ENCODE assay signal across 8 cellular contexts in the genomic region with DNA sequence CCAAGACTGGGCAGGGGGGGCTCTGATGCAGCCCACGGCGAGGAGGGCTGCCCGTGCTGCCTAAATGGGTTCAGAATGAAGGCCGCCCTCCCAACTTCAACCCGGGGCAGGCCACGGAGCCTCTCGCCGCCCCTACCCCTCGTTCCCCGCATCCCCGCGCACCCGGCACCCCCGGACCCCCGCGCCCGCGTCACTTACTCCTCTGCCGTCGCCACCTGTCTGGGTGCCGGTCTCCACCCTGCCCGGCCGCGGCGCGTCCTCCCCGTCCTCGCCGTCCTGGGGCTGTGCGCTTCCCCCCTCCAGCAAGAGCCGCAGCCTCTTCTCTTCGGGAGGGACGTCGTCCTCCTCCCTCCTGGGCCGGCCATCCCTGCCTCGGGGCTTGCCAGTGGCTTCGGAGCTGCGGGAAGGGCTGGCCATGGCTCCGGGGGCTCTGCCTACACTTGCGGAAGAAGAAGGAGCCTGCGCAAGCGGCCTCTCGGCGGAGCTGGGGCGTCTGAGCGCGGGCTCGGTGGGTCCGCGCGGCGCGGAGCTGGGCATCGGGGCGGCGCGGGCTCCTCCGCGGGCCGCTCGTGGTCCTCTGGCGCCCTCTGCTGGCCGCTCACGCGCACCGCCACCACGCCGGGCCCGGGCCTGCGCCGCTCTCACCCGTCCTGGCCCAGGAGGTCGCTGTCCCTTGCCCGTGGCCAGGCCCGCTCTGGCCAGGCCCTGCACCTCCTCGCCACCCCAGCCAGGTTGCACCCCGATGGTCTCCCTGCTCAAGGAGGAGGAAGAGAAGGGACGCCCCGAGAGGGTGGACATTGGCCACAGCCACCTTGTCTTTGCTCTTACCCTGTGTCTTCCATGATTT. TPM values are rescaled to one million over a fixed set of nuclear protein-coding genes. Genes with fewer than 3 reads are reported as not detected.
DNase-seq lines count a peak whose midpoint lies in the region; ATAC-seq and TF ChIP-seq lines count a peak whose summit lies in the region.
"Not testable (repeated sequence)": the region's sequence is repeated elsewhere in the genome, so short reads cannot be mapped to it uniquely, and the experiment has no call there.

No MANE protein-coding gene starts in this region.

- H3K23ac ChIP-seq in neuronal stem cell (ENCODE audit: low read depth, low read length, poor library complexity) = peak overlapping the region; percentile 12

- peak; percentile 38 to 66 (median 43) for DNase-seq in CD4-positive, CD25-positive, alpha-beta regulatory T cell
- peak; percentile 6 for DNase-seq in HCEC 1CT
- peak; percentile 38 for DNase-seq in NCI-H460 (ENCODE audit: extremely low read depth, low read depth)
- DNase-seq in activated CD4-positive, alpha-beta T cell treated with anti-CD3 and anti-CD28 coated beads for 1 hour = peak; percentile 56
- DNase-seq in astrocyte of the hippocampus (ENCODE audit: low read depth, low spot score) = peak; percentile 67
- DNase-seq in left ventricle myocardium inferior = peak; percentile 68
- DNase-seq in neuronal stem cell (ENCODE audit: low spot score) = peak; percentile 42
- peak; percentile 84 for DNase-seq in stimulated activated CD8-positive, alpha-beta memory T cell treated with anti-CD3 and anti-CD28 coated beads, Interleukin-4, amount 100 ng/mL, for 48 hours

- H4K91ac ChIP-seq in neuronal stem cell (ENCODE audit: low read depth, low read length, poor library complexity) = not testable (repeated sequence)

- H4K8ac ChIP-seq in neuronal stem cell (ENCODE audit: low read depth, low read length) = peak overlapping the region; percentile 65

- peak overlapping the region; percentile 62 for H3K4me2 ChIP-seq in neuronal stem cell (ENCODE audit: insufficient read depth, low read length, poor library complexity, severe bottlenecking)

- H3K4me1 Mint-ChIP-seq in CD4-positive, CD25-positive, alpha-beta regulatory T cell = not testable (repeated sequence)

- TF ChIP-seq CTCF in left ventricle myocardium inferior (IDR thresholded peaks at IDR 0.05; ENCODE audit: borderline replicate concordance) = peak; percentile 80

- H3K4me3 Mint-ChIP-seq in CD4-positive, CD25-positive, alpha-beta regulatory T cell = peak overlapping the region in 2 of 4 donors; percentile 41 to 46

- H2BK120ac ChIP-seq in neuronal stem cell (ENCODE audit: low read depth, low read length) = not testable (repeated sequence)

- H3K79me1 ChIP-seq in neuronal stem cell (ENCODE audit: low read depth, low read length) = not testable (repeated sequence)

- H3K9me3 Mint-ChIP-seq in CD4-positive, CD25-positive, alpha-beta regulatory T cell = not testable (repeated sequence)

- peak overlapping the region; percentile 71 for H3K18ac ChIP-seq in neuronal stem cell (ENCODE audit: low read length)

- not testable (repeated sequence) for H2AK5ac ChIP-seq in neuronal stem cell (ENCODE audit: low read depth, low read length)

- H3K27ac ChIP-seq in CD4-positive, CD25-positive, alpha-beta regulatory T cell (ENCODE audit: insufficient read depth, low read length, poor library complexity, severe bottlenecking); left ventricle myocardium inferior (replicated peaks); neuronal stem cell (replicated peaks; ENCODE audit: low read length): not testable (repeated sequence)

- not testable (repeated sequence) for H2BK12ac ChIP-seq in neuronal stem cell (ENCODE audit: low read length)

- H3K36me3 ChIP-seq in CD4-positive, CD25-positive, alpha-beta regulatory T cell (ENCODE audit: control insufficient read depth, insufficient read depth, low read length); left ventricle myocardium inferior; neuronal stem cell (replicated peaks in 1 of 2; ENCODE audit: control insufficient read depth in 2 of 2, insufficient read depth in 2 of 2, low read length in 2 of 2): not testable (repeated sequence)

- H3K36me3 Mint-ChIP-seq in CD4-positive, CD25-positive, alpha-beta regulatory T cell = not testable (repeated sequence)

- not testable (repeated sequence) for H3K4ac ChIP-seq in neuronal stem cell (ENCODE audit: low read length)

- not testable (repeated sequence) for H3K14ac ChIP-seq in neuronal stem cell (ENCODE audit: low read length)

- intact Hi-C loops in left ventricle myocardium inferior (cut with micrococcal nuclease) = not testable (repeated sequence)

- ATAC-seq in CD4-positive, CD25-positive, alpha-beta regulatory T cell (ENCODE audit: low read depth in 2 of 2) = peak; percentile 77 to 78

- H3K4me1 ChIP-seq in CD4-positive, CD25-positive, alpha-beta regulatory T cell (ENCODE audit: control insufficient read depth, insufficient read depth, low read length, poor library complexity, severe bottlenecking); left ventricle myocardium inferior; neuronal stem cell (ENCODE audit: control insufficient read depth in 2 of 2, insufficient read depth in 1 of 2, low read depth in 1 of 2, low read length in 2 of 2): not testable (repeated sequence)

- not testable (repeated sequence) for H2BK5ac ChIP-seq in neuronal stem cell (ENCODE audit: low read length)

- no CpG with 5 or more reads among the region's 79 CpGs for WGBS in neuronal stem cell (ENCODE audit: extremely low coverage in 2 of 2, insufficient read length in 2 of 2, insufficient replicate concordance in 1 of 2), 2 donors

- H3K9ac ChIP-seq in neuronal stem cell (ENCODE audit: low read depth, low read length, poor library complexity) = peak overlapping the region; percentile 91

- H2AFZ ChIP-seq in neuronal stem cell (ENCODE audit: low read length) = peak overlapping the region; percentile 89

- peaks cover 21% of the 10 kb centered on the region for H3K27me3 Mint-ChIP-seq in CD4-positive, CD25-positive, alpha-beta regulatory T cell

- not testable (repeated sequence) for H3K27me3 ChIP-seq in CD4-positive, CD25-positive, alpha-beta regulatory T cell (ENCODE audit: control insufficient read depth, insufficient read depth, low read length); neuronal stem cell (ENCODE audit: control insufficient read depth in 3 of 3, insufficient read depth in 3 of 3, low read depth in 1 of 3, low read length in 3 of 3)
- peaks cover 22% of the 10 kb centered on the region for H3K27me3 ChIP-seq in left ventricle myocardium inferior (ENCODE audit: low read depth)

- not testable (repeated sequence) for H2BK15ac ChIP-seq in neuronal stem cell (ENCODE audit: low read length)

- H3K27ac Mint-ChIP-seq in CD4-positive, CD25-positive, alpha-beta regulatory T cell = peak overlapping the region in 1 of 3 donors; percentile 26

- not testable (repeated sequence) for H3K9me3 ChIP-seq in CD4-positive, CD25-positive, alpha-beta regulatory T cell (ENCODE audit: control insufficient read depth in 2 of 2, low read length in 2 of 2); left ventricle myocardium inferior (replicated peaks); neuronal stem cell (replicated peaks in 1 of 2; ENCODE audit: control insufficient read depth in 2 of 2, insufficient read depth in 1 of 2, low read depth in 1 of 2, low read length in 2 of 2)

- H3K4me3 ChIP-seq in CD4-positive, CD25-positive, alpha-beta regulatory T cell (ENCODE audit: low read depth, low read length) = not testable (repeated sequence)
- H3K4me3 ChIP-seq in left ventricle myocardium inferior (peak overlapping the region; percentile 63), neuronal stem cell (ENCODE audit: low read length in 2 of 2) (peak overlapping the region in 1 of 2 donors; percentile 82)

RNA-seq across cellular contexts. Expression of a gene that starts 59.3 kb away (rescaled TPM):
- not detected for total RNA-seq in CD4-positive, CD25-positive, alpha-beta regulatory T cell
- not detected for polyA plus RNA-seq in CD4-positive, CD25-positive, alpha-beta regulatory T cell
- not detected in 2 replicates for total RNA-seq in NCI-H460 (2014; rRNA removed; shearing (Covaris generic))
- polyA plus RNA-seq in NCI-H460 (2014; cell fraction: nucleus; rRNA removed) = not detected in 2 replicates
- total RNA-seq in left ventricle myocardium inferior = not detected
- polyA plus RNA-seq in neuronal stem cell (2013, experiment 1 of 2) = 0.01 TPM
- polyA plus RNA-seq in neuronal stem cell (2013, experiment 2 of 2) = not detected

Comparison
In these comparisons a context has a peak if more than half of its experiments do, and no peak if none do; other contexts are left out.
1. DNase-seq: peak in every context shown above with its lines; median percentile 84 in stimulated activated CD8-positive, alpha-beta memory T cell treated with anti-CD3 and anti-CD28 coated beads, Interleukin-4, amount 100 ng/mL, for 48 hours; 68 in left ventricle myocardium inferior; 67 in astrocyte of the hippocampus; 56 in activated CD4-positive, alpha-beta T cell treated with anti-CD3 and anti-CD28 coated beads for 1 hour; 43 in CD4-positive, CD25-positive, alpha-beta regulatory T cell; 42 in neuronal stem cell; 38 in NCI-H460; 6 in HCEC 1CT.